In genomic region chr17:2029911-2030778, GRCh38 we compare ENCODE assay signal across 1 cellular context.
TF ChIP-seq lines count a peak whose summit lies in the region.

DPH1 (plus strand) TSS chr17:2030153; CDS start chr17:2030170, 17 bp downstream.

TF ChIP-seq in K562, 482 proteins besides CTCF, POLR2A, EP300 and RAD21 (continued from another document and continues in another):
- TF ChIP-seq BCLAF1 (IDR thresholded peaks at IDR 0.05; ENCODE audit: borderline replicate concordance in 1 of 2, control insufficient read depth in 1 of 2, low read depth in 2 of 2, low read length in 1 of 2) = no peak
- no peak for TF ChIP-seq KLF16 (IDR thresholded peaks at IDR 0.05)
- no peak for TF ChIP-seq ZKSCAN8 (CRISPR knock-in tag; IDR thresholded peaks at IDR 0.05)
- peak; percentile 20 for TF ChIP-seq POLR2B (IDR thresholded peaks at IDR 0.05; ENCODE audit: low read depth, partially characterized antibody)
- no peak for TF ChIP-seq STAT6 (CRISPR knock-in tag; IDR thresholded peaks at IDR 0.05)
- TF ChIP-seq DNMT1 (IDR thresholded peaks at IDR 0.05) = no peak
- TF ChIP-seq RB1 (IDR thresholded peaks at IDR 0.05; ENCODE audit: low read depth) = peak; percentile 48; the same call in 1 of the 2 replicates
- no peak for TF ChIP-seq ADNP (tag; IDR thresholded peaks at IDR 0.05)
- no peak for TF ChIP-seq RBM14 (IDR thresholded peaks at IDR 0.05; ENCODE audit: borderline replicate concordance, insufficient read depth, low read depth, low read length)
- TF ChIP-seq ZSCAN32 (CRISPR knock-in tag; IDR thresholded peaks at IDR 0.05) = no peak
- no peak for TF ChIP-seq RBM15 (IDR thresholded peaks at IDR 0.05; ENCODE audit: insufficient read depth, low read length)
- TF ChIP-seq DMBX1 (CRISPR knock-in tag; IDR thresholded peaks at IDR 0.05; ENCODE audit: borderline replicate concordance) = no peak
- no peak for TF ChIP-seq ZNF707 (CRISPR knock-in tag; conservative IDR thresholded peaks at IDR 0.05)
- peak; percentile 88 for TF ChIP-seq RBFOX2 (IDR thresholded peaks at IDR 0.05; ENCODE audit: low read depth, low read length)
- TF ChIP-seq KLF6 (CRISPR knock-in tag; IDR thresholded peaks at IDR 0.05; ENCODE audit: borderline replicate concordance) = no peak
- no peak for TF ChIP-seq TAF15 (IDR thresholded peaks at IDR 0.05; ENCODE audit: low read depth, low read length)
- no peak for TF ChIP-seq ZNF311 (CRISPR knock-in tag; IDR thresholded peaks at IDR 0.05)
- TF ChIP-seq MECOM (CRISPR knock-in tag; IDR thresholded peaks at IDR 0.05) = no peak
- 0 out of 2 replicates have a peak, but pooled peaks have one; percentile 27 for TF ChIP-seq ESRRA (IDR thresholded peaks at IDR 0.05; ENCODE audit: borderline replicate concordance, low read depth)
- TF ChIP-seq NFIX (CRISPR knock-in tag; IDR thresholded peaks at IDR 0.05; ENCODE audit: low read depth) = no peak
- no peak for TF ChIP-seq HOXB6 (CRISPR knock-in tag; IDR thresholded peaks at IDR 0.05; ENCODE audit: borderline replicate concordance)
- no peak for TF ChIP-seq HSF4 (CRISPR knock-in tag; IDR thresholded peaks at IDR 0.05; ENCODE audit: borderline replicate concordance)
- no peak for TF ChIP-seq ZNF12 (CRISPR knock-in tag; IDR thresholded peaks at IDR 0.05)
- no peak for TF ChIP-seq ZC3H8 (IDR thresholded peaks at IDR 0.05)
- no peak for TF ChIP-seq CHD2 (IDR thresholded peaks at IDR 0.05; ENCODE audit: low read depth, low read length)
- no peak for TF ChIP-seq ZNF143 (CRISPR knock-in tag; IDR thresholded peaks at IDR 0.05)
- no peak for TF ChIP-seq CEBPZ (IDR thresholded peaks at IDR 0.05; ENCODE audit: borderline replicate concordance, low read depth, low read length)
- TF ChIP-seq IRF1 (CRISPR knock-in tag; IDR thresholded peaks at IDR 0.05; ENCODE audit: borderline replicate concordance) = no peak
- TF ChIP-seq CBX5 (IDR thresholded peaks at IDR 0.05; ENCODE audit: borderline replicate concordance, low read depth) = no peak
- TF ChIP-seq ZEB2 (IDR thresholded peaks at IDR 0.05) = no peak
- TF ChIP-seq HNRNPL (IDR thresholded peaks at IDR 0.05; ENCODE audit: low read depth, low read length) = no peak
- no peak for TF ChIP-seq ARID2 (IDR thresholded peaks at IDR 0.05)
- no peak for TF ChIP-seq TCFL5 (CRISPR knock-in tag; conservative IDR thresholded peaks at IDR 0.05)
- no peak for TF ChIP-seq DDX20 (tag; IDR thresholded peaks at IDR 0.05; ENCODE audit: low read depth)
- TF ChIP-seq CCNT2 (IDR thresholded peaks at IDR 0.05; ENCODE audit: borderline replicate concordance, extremely low read depth, insufficient read length, low read depth, low read length) = peak; percentile 54
- TF ChIP-seq PRPF4 (IDR thresholded peaks at IDR 0.05; ENCODE audit: insufficient read depth, low read depth, low read length, poor library complexity, severe bottlenecking) = no peak
- no peak for TF ChIP-seq THRB (CRISPR knock-in tag; conservative IDR thresholded peaks at IDR 0.05)
- no peak for TF ChIP-seq FOS (IDR thresholded peaks at IDR 0.05; ENCODE audit: extremely low read depth, insufficient read length)
- TF ChIP-seq ZNF384 (IDR thresholded peaks at IDR 0.05; ENCODE audit: low read depth, low read length) = no peak
- TF ChIP-seq CREB5 (CRISPR knock-in tag; IDR thresholded peaks at IDR 0.05) = no peak
- no peak for TF ChIP-seq ELF4 (CRISPR knock-in tag; IDR thresholded peaks at IDR 0.05)
- no peak for TF ChIP-seq ETV1 (tag; conservative IDR thresholded peaks at IDR 0.05; ENCODE audit: low read depth)
- no peak for TF ChIP-seq SETDB1 (IDR thresholded peaks at IDR 0.05; ENCODE audit: low read length)
- no peak for TF ChIP-seq NR2C1 (IDR thresholded peaks at IDR 0.05)
- TF ChIP-seq NR2C1 (tag; IDR thresholded peaks at IDR 0.05) = no peak
- no peak for TF ChIP-seq HNRNPK (IDR thresholded peaks at IDR 0.05; ENCODE audit: low read depth, low read length, poor library complexity, severe bottlenecking)
- no peak for TF ChIP-seq FUS (optimal IDR thresholded peaks at IDR 0.05; ENCODE audit: low read depth, low read length)
- no peak for TF ChIP-seq DLX4 (CRISPR knock-in tag; IDR thresholded peaks at IDR 0.05)
- TF ChIP-seq SMARCE1 (IDR thresholded peaks at IDR 0.05) = no peak
- no peak for TF ChIP-seq FOXP4 (CRISPR knock-in tag; IDR thresholded peaks at IDR 0.05; ENCODE audit: borderline replicate concordance)
- no peak for TF ChIP-seq TFAM (CRISPR knock-in tag; conservative IDR thresholded peaks at IDR 0.05)
- no peak for TF ChIP-seq SMARCC2 (IDR thresholded peaks at IDR 0.05; ENCODE audit: low read depth)
- TF ChIP-seq LEF1 (IDR thresholded peaks at IDR 0.05) = no peak
- no peak for TF ChIP-seq SRSF1 (IDR thresholded peaks at IDR 0.05; ENCODE audit: low read depth, low read length)
- peak; percentile 51 for TF ChIP-seq JUND (IDR thresholded peaks at IDR 0.05; ENCODE audit: borderline replicate concordance, low read depth, low read length)
- no peak; the same call in 2 of the 3 replicates for TF ChIP-seq JUND (tag; IDR thresholded peaks at IDR 0.05; ENCODE audit: borderline replicate concordance, low read depth, low read length)
- TF ChIP-seq BCOR (IDR thresholded peaks at IDR 0.05) = no peak
- no peak for TF ChIP-seq TSC22D4 (tag; IDR thresholded peaks at IDR 0.05)
- no peak for TF ChIP-seq PHB (CRISPR knock-in tag; IDR thresholded peaks at IDR 0.05)
- TF ChIP-seq HMGXB4 (CRISPR knock-in tag; IDR thresholded peaks at IDR 0.05) = no peak
